In the genomic region with DNA sequence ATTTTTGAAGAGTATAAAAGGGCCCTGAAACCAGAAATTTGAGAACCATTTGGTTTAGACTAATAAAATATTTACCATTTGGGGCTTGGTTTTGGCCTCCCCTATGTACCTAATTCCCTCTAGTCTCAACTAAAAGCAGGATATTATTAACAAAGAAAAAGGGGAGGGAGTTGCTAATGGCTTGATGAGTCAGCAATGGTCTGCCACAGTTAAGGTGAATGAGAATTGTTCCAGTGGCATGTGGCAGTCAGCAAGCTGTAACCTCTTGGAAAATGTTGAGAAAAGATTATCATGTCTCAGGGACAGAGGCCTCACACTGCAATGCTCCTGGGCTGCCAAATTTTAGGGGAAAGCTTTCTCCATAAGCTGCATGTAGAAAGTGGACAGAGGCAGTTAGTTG, we compare ENCODE assay signal across 1 cellular context.
TF ChIP-seq lines count a peak whose summit lies in the region.

No MANE protein-coding gene starts in this region.

TF ChIP-seq in H1, 55 proteins besides CTCF, POLR2A, EP300 and RAD21:
- TF ChIP-seq, protein P1, sequence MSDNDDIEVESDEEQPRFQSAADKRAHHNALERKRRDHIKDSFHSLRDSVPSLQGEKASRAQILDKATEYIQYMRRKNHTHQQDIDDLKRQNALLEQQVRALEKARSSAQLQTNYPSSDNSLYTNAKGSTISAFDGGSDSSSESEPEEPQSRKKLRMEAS (IDR thresholded peaks at IDR 0.05), result peak; percentile 60; the same call in 1 of the 2 replicates
- no peak for TF ChIP-seq TAF7 (optimal IDR thresholded peaks at IDR 0.05; ENCODE audit: borderline replicate concordance, low read depth, low read length)
- TF ChIP-seq, protein P2, sequence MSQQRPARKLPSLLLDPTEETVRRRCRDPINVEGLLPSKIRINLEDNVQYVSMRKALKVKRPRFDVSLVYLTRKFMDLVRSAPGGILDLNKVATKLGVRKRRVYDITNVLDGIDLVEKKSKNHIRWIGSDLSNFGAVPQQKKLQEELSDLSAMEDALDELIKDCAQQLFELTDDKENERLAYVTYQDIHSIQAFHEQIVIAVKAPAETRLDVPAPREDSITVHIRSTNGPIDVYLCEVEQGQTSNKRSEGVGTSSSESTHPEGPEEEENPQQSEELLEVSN (IDR thresholded peaks at IDR 0.05), result peak; percentile 17; the same call in 1 of the 2 replicates
- TF ChIP-seq CHD1 (IDR thresholded peaks at IDR 0.05; ENCODE audit: low read depth, low read length), result no peak
- TF ChIP-seq GABPA (IDR thresholded peaks at IDR 0.05; ENCODE audit: borderline replicate concordance, insufficient read depth, low read length), result no peak
- no peak for TF ChIP-seq BRCA1 (IDR thresholded peaks at IDR 0.05; ENCODE audit: low read depth, low read length)
- no peak for TF ChIP-seq ZNF274 (IDR thresholded peaks at IDR 0.05; ENCODE audit: borderline replicate concordance, extremely low read depth, low read length)
- TF ChIP-seq ASH2L (IDR thresholded peaks at IDR 0.05; ENCODE audit: low read length), result no peak
- TF ChIP-seq MAFK (IDR thresholded peaks at IDR 0.05; ENCODE audit: low read depth, low read length), result peak; percentile 77; the same call in 1 of the 2 replicates
- peak; percentile 46; the same call in 1 of the 2 replicates for TF ChIP-seq JUND (IDR thresholded peaks at IDR 0.05; ENCODE audit: low read length)
- no peak for TF ChIP-seq KDM4A (IDR thresholded peaks at IDR 0.05; ENCODE audit: low read depth, low read length, severe bottlenecking)
TF ChIP-seq in H1: peak in this region for 4.
